ENCODE assay signal across 8 cellular contexts in the genomic region with DNA sequence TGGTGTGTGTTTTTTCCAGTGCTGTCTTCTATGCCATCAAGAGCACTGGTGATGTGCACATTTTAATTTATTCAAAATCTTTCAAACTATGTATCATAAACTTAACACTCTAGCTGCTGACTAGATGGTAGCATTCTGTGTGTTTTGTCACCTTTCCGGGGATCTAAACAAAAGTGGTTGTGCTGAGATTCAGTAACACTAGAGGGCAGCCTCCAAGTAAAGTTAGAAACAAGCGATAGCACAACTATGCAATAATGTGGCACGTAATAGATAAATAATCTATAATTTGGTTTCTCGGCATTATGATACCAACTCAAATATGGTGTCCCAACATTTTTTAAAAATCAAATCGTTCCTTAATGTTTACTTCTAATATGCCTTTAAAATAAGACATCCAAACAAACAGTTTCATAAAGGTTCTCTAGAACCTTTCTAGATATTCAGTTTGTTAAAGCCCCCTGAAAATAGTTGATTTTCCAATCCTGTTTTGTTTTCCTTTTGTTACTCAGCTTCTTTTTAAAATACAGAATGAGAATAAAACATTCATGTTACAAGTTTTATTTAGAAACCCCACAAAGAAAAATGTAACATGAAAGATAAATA. TPM values are rescaled to one million over a fixed set of nuclear protein-coding genes. Genes with fewer than 3 reads are reported as not detected.
DNase-seq lines count a peak whose midpoint lies in the region; ATAC-seq, FAIRE-seq and TF ChIP-seq lines count a peak whose summit lies in the region.

No MANE protein-coding gene starts in this region.

- peak; percentile 86 for TF ChIP-seq CTCF in chondrocyte (IDR thresholded peaks at IDR 0.05)
- TF ChIP-seq CTCF in pancreas (IDR thresholded peaks at IDR 0.05), result peak in 3 of 4 donors; percentile 16 to 38 (median 30)

- no peaks in the 10 kb centered on the region for H3K27me3 ChIP-seq in pancreas

- peak; percentile 56 to 69 (median 64) for ATAC-seq in pancreas
- ATAC-seq in activated CD8-positive, alpha-beta T cell treated with anti-CD3 and anti-CD28 coated beads, Interleukin-2, amount 10 ng/mL, durations not matched to agents 7 days and 5 days, result no peak

- H3K27ac Mint-ChIP-seq in chondrocyte (ENCODE audit: unreplicated experiment), result no peak overlapping the region
- H3K27ac Mint-ChIP-seq in activated CD8-positive, alpha-beta T cell treated with anti-CD3 and anti-CD28 coated beads, Interleukin-2, amount 10 ng/mL, durations not matched to agents 7 days and 5 days, result no peak overlapping the region

- peak; percentile 5 for DNase-seq in NCI-H1092 treated with DMSO at 0.1 percent for 48 hours (lab: John Stamatoyannopoulos, UW)
- no peak for DNase-seq in NCI-H1092 (lab: John Stamatoyannopoulos, UW)
- DNase-seq in LoVo (ENCODE audit: low spot score), result peak; percentile 42
- no peak for DNase-seq in chondrocyte (ENCODE audit: low spot score)
- no peak for DNase-seq in pancreas
- DNase-seq in activated CD8-positive, alpha-beta T cell treated with anti-CD3 and anti-CD28 coated beads, Interleukin-2, amount 10 ng/mL, durations not matched to agents 7 days and 5 days, result no peak
- DNase-seq in NCI-H2196 treated with DMSO at 0.1 percent for 48 hours (lab: John Stamatoyannopoulos, UW; ENCODE audit: unreplicated experiment), result no peak
- no peak for DNase-seq in GM19238 (ENCODE audit: insufficient read length, low spot score)

- intact Hi-C loops in pancreas (cut with DNase I), result no loop called here

- H3K4me1 Mint-ChIP-seq in chondrocyte (ENCODE audit: low read depth), result no peaks in the 10 kb centered on the region
- H3K4me1 Mint-ChIP-seq in activated CD8-positive, alpha-beta T cell treated with anti-CD3 and anti-CD28 coated beads, Interleukin-2, amount 10 ng/mL, durations not matched to agents 7 days and 5 days (ENCODE audit: low read depth), result no peaks in the 10 kb centered on the region

- H3K9me3 Mint-ChIP-seq in chondrocyte (ENCODE audit: low read depth), result no peaks in the 10 kb centered on the region
- H3K9me3 Mint-ChIP-seq in activated CD8-positive, alpha-beta T cell treated with anti-CD3 and anti-CD28 coated beads, Interleukin-2, amount 10 ng/mL, durations not matched to agents 7 days and 5 days (ENCODE audit: insufficient read depth), result no peaks in the 10 kb centered on the region

- POLR2A ChIA-PET in activated CD8-positive, alpha-beta T cell treated with anti-CD3 and anti-CD28 coated beads, Interleukin-2, amount 10 ng/mL, durations not matched to agents 7 days and 5 days (lab: Charles Lee), result no interaction called here

- no peak overlapping the region for H3K4me3 ChIP-seq in pancreas

- H3K9me3 ChIP-seq in pancreas, result no peaks in the 10 kb centered on the region

- peak; percentile 56 for FAIRE-seq in pancreas (lab: Jason Lieb, UNC)

- WGBS in pancreas, 2 donors, result 9 to 10% methylated on average over 5 of the region's 5 CpGs

- no peaks in the 10 kb centered on the region for H3K36me3 Mint-ChIP-seq in chondrocyte (ENCODE audit: low read depth)
- no peaks in the 10 kb centered on the region for H3K36me3 Mint-ChIP-seq in activated CD8-positive, alpha-beta T cell treated with anti-CD3 and anti-CD28 coated beads, Interleukin-2, amount 10 ng/mL, durations not matched to agents 7 days and 5 days (ENCODE audit: low read depth)

- no peaks in the 10 kb centered on the region for H3K27me3 Mint-ChIP-seq in chondrocyte (ENCODE audit: low read depth)
- no peaks in the 10 kb centered on the region for H3K27me3 Mint-ChIP-seq in activated CD8-positive, alpha-beta T cell treated with anti-CD3 and anti-CD28 coated beads, Interleukin-2, amount 10 ng/mL, durations not matched to agents 7 days and 5 days (ENCODE audit: low read depth)

- no peak overlapping the region for H3K27ac ChIP-seq in pancreas

- no peaks in the 10 kb centered on the region for H3K4me1 ChIP-seq in pancreas

- CTCF ChIA-PET in activated CD8-positive, alpha-beta T cell treated with anti-CD3 and anti-CD28 coated beads, Interleukin-2, amount 10 ng/mL, durations not matched to agents 7 days and 5 days (lab: Charles Lee), result no interaction called here

- H3K4me3 Mint-ChIP-seq in chondrocyte (ENCODE audit: unreplicated experiment), result no peak overlapping the region
- no peak overlapping the region for H3K4me3 Mint-ChIP-seq in activated CD8-positive, alpha-beta T cell treated with anti-CD3 and anti-CD28 coated beads, Interleukin-2, amount 10 ng/mL, durations not matched to agents 7 days and 5 days

- H3K36me3 ChIP-seq in pancreas, result no peaks in the 10 kb centered on the region

RNA-seq across cellular contexts. Expression of a gene that starts 16.9 kb away (rescaled TPM):
- 3.5 to 4.9 TPM (median 3.9 TPM) in 3 replicates for total RNA-seq in chondrocyte
- total RNA-seq in pancreas, result 10 to 100 TPM in 5 of 6 donors, 1 to 10 TPM in 1; 9.2 to 24.5 (median 15.8) TPM
- polyA plus RNA-seq in pancreas, result 10 to 100 TPM in 1 of 2 donors, 1 to 10 TPM in 1; 8.9 to 12.2 TPM
- not detected for total RNA-seq in activated CD8-positive, alpha-beta T cell treated with anti-CD3 and anti-CD28 coated beads, Interleukin-2, amount 10 ng/mL, durations not matched to agents 7 days and 5 days

Comparison
In these comparisons a context has a peak if more than half of its experiments do, and no peak if none do; other contexts are left out.
1. DNase-seq: peak in NCI-H1092 treated with DMSO at 0.1 percent for 48 hours (single experiment) and LoVo (single experiment); none in NCI-H1092 (single experiment), chondrocyte (single experiment), pancreas (0 of 6), activated CD8-positive, alpha-beta T cell treated with anti-CD3 and anti-CD28 coated beads, Interleukin-2, amount 10 ng/mL, durations not matched to agents 7 days and 5 days (single experiment), NCI-H2196 treated with DMSO at 0.1 percent for 48 hours (single experiment) and GM19238 (single experiment).